Comparison of ENCODE assay signal across 14 cellular contexts in the genomic region with DNA sequence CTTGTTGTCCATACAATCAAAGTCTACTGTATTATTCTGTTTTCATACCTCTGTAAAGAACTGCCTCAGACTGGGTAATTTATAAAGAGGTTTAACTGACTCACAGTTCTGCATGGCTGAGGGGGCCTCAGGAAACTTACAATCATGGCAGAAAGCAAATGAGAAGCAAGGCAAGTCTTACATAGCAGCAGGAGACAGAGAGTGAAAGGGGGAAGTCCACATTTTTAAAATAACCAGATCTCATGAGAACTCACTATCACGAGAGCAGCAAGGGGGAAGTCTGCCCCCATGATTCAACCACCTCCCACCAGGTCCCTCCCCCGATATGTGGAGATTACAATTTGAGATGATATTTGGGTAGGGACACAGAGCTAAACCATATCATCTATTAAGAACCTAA.
DNase-seq lines count a peak whose midpoint lies in the region; ATAC-seq and TF ChIP-seq lines count a peak whose summit lies in the region.
"Had no signal": no experiment of that assay in that cellular context is flagged by ENCODE, and none has a peak within 500 bp of the region (broad histone marks: within the 10 kb centered on the region; RNA-seq: fewer than 3 reads in every experiment).

No MANE protein-coding gene starts in this region.

- H3K9me3 ChIP-seq in sigmoid colon = peaks cover 0 to 6% (median 0%) of the 10 kb centered on the region in 4 donors
- H3K9me3 ChIP-seq: HAP-1 had no signal

- no peak overlapping the region for H3K27ac ChIP-seq in sigmoid colon
- H3K27ac ChIP-seq: BLaER1 treated with 17β-estradiol and CSF1 and Interleukin-3, amounts not matched to agents 10 nM and 100 nM had no signal

- no peak for TF ChIP-seq CTCF in activated B cell treated with CpG ODN at 0.5 μM for 24 hours (IDR thresholded peaks at IDR 0.05)
- no peak for TF ChIP-seq CTCF in sigmoid colon (IDR thresholded peaks at IDR 0.05)

- no peak for TF ChIP-seq POLR2A in sigmoid colon (IDR thresholded peaks at IDR 0.05)

- POLR2A ChIA-PET in activated B cell treated with CpG ODN at 0.5 μM for 24 hours (lab: Charles Lee) = no interaction called here

- no peak overlapping the region for H3K27ac Mint-ChIP-seq in activated T-cell treated with anti-CD3 and anti-CD28 coated beads, Interleukin-2, amount 50 U/mL, for 24 hours
- H3K27ac Mint-ChIP-seq in activated B cell treated with CpG ODN at 0.5 μM for 24 hours (peak overlapping the region; percentile 9), naive B cell (peak overlapping the region in 2 of 6 donors; percentile 10 to 46)
- H3K27ac Mint-ChIP-seq: B cell; CD8-positive, alpha-beta T cell had no signal

- no peak overlapping the region for H3K4me3 Mint-ChIP-seq in activated T-cell treated with anti-CD3 and anti-CD28 coated beads, Interleukin-2, amount 50 U/mL, for 4 hours
- no peak overlapping the region for H3K4me3 Mint-ChIP-seq in activated T-cell treated with anti-CD3 and anti-CD28 coated beads, Interleukin-2, amount 50 U/mL, for 24 hours
- H3K4me3 Mint-ChIP-seq in activated B cell treated with CpG ODN at 0.5 μM for 24 hours (no peak overlapping the region), naive B cell (no peak overlapping the region)
- H3K4me3 Mint-ChIP-seq: B cell; CD8-positive, alpha-beta T cell had no signal

- no peak overlapping the region for H3K4me3 ChIP-seq in sigmoid colon
- H3K4me3 ChIP-seq: BLaER1 treated with 17β-estradiol and CSF1 and Interleukin-3, amounts not matched to agents 10 nM and 100 nM; HAP-1 had no signal

- H3K36me3 Mint-ChIP-seq in activated T-cell treated with anti-CD3 and anti-CD28 coated beads, Interleukin-2, amount 50 U/mL, for 4 hours (ENCODE audit: insufficient read depth) = no peaks in the 10 kb centered on the region
- H3K36me3 Mint-ChIP-seq in activated T-cell treated with anti-CD3 and anti-CD28 coated beads, Interleukin-2, amount 50 U/mL, for 24 hours (ENCODE audit: low read depth) = no peaks in the 10 kb centered on the region
- H3K36me3 Mint-ChIP-seq in activated B cell treated with CpG ODN at 0.5 μM for 24 hours (ENCODE audit: low read depth) (no peaks in the 10 kb centered on the region), naive B cell (peaks cover 0 to 4% of the 10 kb centered on the region in 2 donors)
- H3K36me3 Mint-ChIP-seq: CD8-positive, alpha-beta T cell had no signal

- TF ChIP-seq EP300 in sigmoid colon (IDR thresholded peaks at IDR 0.05) = no peak

- CTCF ChIA-PET in activated B cell treated with CpG ODN at 0.5 μM for 24 hours (lab: Charles Lee) = no interaction called here

- 77 to 87% methylated on average over 2 of the region's 2 CpGs for WGBS in sigmoid colon, 2 donors

- H3K4me1 Mint-ChIP-seq in activated T-cell treated with anti-CD3 and anti-CD28 coated beads, Interleukin-2, amount 50 U/mL, for 4 hours (ENCODE audit: low read depth) = peaks cover 6% of the 10 kb centered on the region
- H3K4me1 Mint-ChIP-seq in activated T-cell treated with anti-CD3 and anti-CD28 coated beads, Interleukin-2, amount 50 U/mL, for 24 hours (ENCODE audit: low read depth) = peaks cover 19% of the 10 kb centered on the region
- H3K4me1 Mint-ChIP-seq in activated B cell treated with CpG ODN at 0.5 μM for 24 hours (peaks cover 6% of the 10 kb centered on the region), naive B cell (peaks cover 0 to 7% (median 0%) of the 10 kb centered on the region in 3 donors)

- no peaks in the 10 kb centered on the region for H3K27me3 Mint-ChIP-seq in activated T-cell treated with anti-CD3 and anti-CD28 coated beads, Interleukin-2, amount 50 U/mL, for 4 hours (ENCODE audit: low read depth)
- no peaks in the 10 kb centered on the region for H3K27me3 Mint-ChIP-seq in activated T-cell treated with anti-CD3 and anti-CD28 coated beads, Interleukin-2, amount 50 U/mL, for 24 hours
- H3K27me3 Mint-ChIP-seq in activated B cell treated with CpG ODN at 0.5 μM for 24 hours = no peaks in the 10 kb centered on the region
- H3K27me3 Mint-ChIP-seq in naive B cell = peaks cover 0 to 4% (median 0%) of the 10 kb centered on the region in 3 donors
- H3K27me3 Mint-ChIP-seq: B cell had no signal

- H3K4me1 ChIP-seq in sigmoid colon = no peaks in the 10 kb centered on the region
- H3K4me1 ChIP-seq: BLaER1 treated with 17β-estradiol and CSF1 and Interleukin-3, amounts not matched to agents 10 nM and 100 nM; HAP-1 had no signal

- H3K36me3 ChIP-seq in sigmoid colon = no peaks in the 10 kb centered on the region
- H3K36me3 ChIP-seq: BLaER1 treated with 17β-estradiol and CSF1 and Interleukin-3, amounts not matched to agents 10 nM and 100 nM; HAP-1 had no signal

- ATAC-seq in activated T-cell treated with anti-CD3 and anti-CD28 coated beads, Interleukin-2, amount 50 U/mL, for 4 hours = peak; percentile 46 to 54
- no peak for ATAC-seq in activated B cell treated with CpG ODN at 0.5 μM for 24 hours (ENCODE audit: low read depth)
- ATAC-seq in naive B cell (ENCODE audit: low read depth in 2 of 2) = peak; percentile 42 to 52
- ATAC-seq in GM21381 (IDR thresholded peaks at IDR 0.05; ENCODE audit: unreplicated experiment) = no peak
- ATAC-seq: CD8-positive, alpha-beta T cell had no signal

- H3K9me3 Mint-ChIP-seq in activated T-cell treated with anti-CD3 and anti-CD28 coated beads, Interleukin-2, amount 50 U/mL, for 4 hours = no peaks in the 10 kb centered on the region
- H3K9me3 Mint-ChIP-seq in activated T-cell treated with anti-CD3 and anti-CD28 coated beads, Interleukin-2, amount 50 U/mL, for 24 hours = peaks cover 13% of the 10 kb centered on the region
- H3K9me3 Mint-ChIP-seq in activated B cell treated with CpG ODN at 0.5 μM for 24 hours (peaks cover 18% of the 10 kb centered on the region), naive B cell (peaks cover 4 to 33% (median 12%) of the 10 kb centered on the region in 7 donors)

- in situ Hi-C loops in KBM-7 (cut with MboI; ENCODE audit: low pct_unique_long_range_greater_than_20kb, low sequenced_read_pairs) = no loop called here

- intact Hi-C loops in activated B cell treated with CpG ODN at 0.5 μM for 24 hours (cut with micrococcal nuclease) (no loop called here), sigmoid colon (cut with DNase I) (no loop called here)

- no peak for DNase-seq in activated T-cell treated with anti-CD3 and anti-CD28 coated beads, Interleukin-2, amount 50 U/mL, for 4 hours
- DNase-seq in activated T-cell treated with anti-CD3 and anti-CD28 coated beads, Interleukin-2, amount 50 U/mL, for 24 hours = no peak
- peak; percentile 24 for DNase-seq in KBM-7
- no peak for DNase-seq in activated B cell treated with CpG ODN at 0.5 μM for 24 hours
- DNase-seq in naive B cell = no peak
- DNase-seq in sigmoid colon = no peak
- DNase-seq: Calu3; CD8-positive, alpha-beta T cell; DMS79 treated with DMSO at 0.1 percent for 48 hours; GF-D8 had no signal

- H3K27me3 ChIP-seq in sigmoid colon = no peaks in the 10 kb centered on the region
- H3K27me3 ChIP-seq: BLaER1 treated with 17β-estradiol and CSF1 and Interleukin-3, amounts not matched to agents 10 nM and 100 nM had no signal

Comparison
In these comparisons a context has a peak if more than half of its experiments do, and no peak if none do; other contexts are left out.
1. ATAC-seq: peak in activated T-cell treated with anti-CD3 and anti-CD28 coated beads, Interleukin-2, amount 50 U/mL, for 4 hours (2 of 2) and naive B cell (2 of 2); none in activated B cell treated with CpG ODN at 0.5 μM for 24 hours (single experiment) and GM21381 (single experiment).